ENCODE assay signal across 20 cellular contexts in the genomic region with DNA sequence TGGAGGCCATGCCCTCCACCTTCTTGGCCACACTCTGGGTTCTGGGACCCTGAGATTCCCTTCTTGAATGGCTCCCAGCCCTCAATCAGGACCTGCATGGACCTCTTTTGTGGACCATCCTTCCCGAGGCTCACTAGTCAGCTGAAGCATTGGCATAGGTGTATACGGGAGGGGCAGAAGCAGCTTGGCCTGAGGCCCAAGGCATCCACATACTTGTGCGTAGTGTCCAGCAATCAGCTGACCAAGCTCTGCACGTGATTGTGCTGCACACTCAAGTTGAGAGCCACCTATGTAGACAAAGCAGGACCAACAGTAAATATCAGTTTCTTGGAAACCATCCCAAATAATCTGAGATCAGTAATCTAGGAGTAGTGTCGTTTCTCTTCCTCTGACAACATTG.
"Had no signal": no experiment of that assay in that cellular context is flagged by ENCODE, and none has a peak within 500 bp of the region (broad histone marks: within the 10 kb centered on the region; RNA-seq: fewer than 3 reads in every experiment).

No MANE protein-coding gene starts in this region.

- DNase-seq: IMR-90, Karpas-422, KG1, MG63, NCI-H1092, NCI-H1105 treated with DMSO at 0.1 percent for 48 hours, NCI-H1417 treated with DMSO at 0.1 percent for 48 hours, NCI-H146, NCI-H1694 treated with DMSO at 0.1 percent for 48 hours, NCI-H1930, NCI-H2171 treated with DMSO at 0.1 percent for 48 hours, NCI-H226, NCI-H446, NCI-H510A, NCI-H524 treated with DMSO at 0.1 percent for 48 hours, NCI-H82, SHP77 had no signal

- ATAC-seq: HepG2, SK-N-SH treated with all-trans-retinoic acid at 6 μM for 48 hours had no signal

- H3K36me3 ChIP-seq: MG63 had no signal

- H3K4me3 ChIP-seq: MG63 had no signal

- H3K9me3 ChIP-seq: MG63 had no signal

- H3K27me3 ChIP-seq: MG63 had no signal

- H3K27ac ChIP-seq: RWPE1 had no signal
